24 cellular contexts compared by ENCODE assay signal in genomic region chr7:95056107-95056689, GRCh38.
"Had no signal": no experiment of that assay in that cellular context is flagged by ENCODE, and none has a peak within 500 bp of the region (broad histone marks: within the 10 kb centered on the region; RNA-seq: fewer than 3 reads in every experiment).

No MANE protein-coding gene starts in this region.

- H3K27ac Mint-ChIP-seq: endodermal cell; naive thymus-derived CD8-positive, alpha-beta T cell; stimulated activated naive B cell treated with anti-CD40 and anti-IgM and Interleukin-4, amounts not matched to agents 10 μg/mL and 1 μg/mL and 100 μg/mL, for 72 hours; stimulated activated naive CD8-positive, alpha-beta T cell treated with anti-CD3 and anti-CD28 coated beads, Interleukin-15, amount 100 ng/mL, for 72 hours had no signal

- H3K27ac ChIP-seq: coronary artery, heart right ventricle, pancreas, prostate gland, skin epidermis, testis, transverse colon had no signal

- H3K36me3 Mint-ChIP-seq: naive thymus-derived CD8-positive, alpha-beta T cell; stimulated activated naive B cell treated with anti-CD40 and anti-IgM and Interleukin-4, amounts not matched to agents 10 μg/mL and 1 μg/mL and 100 μg/mL, for 72 hours had no signal

- ATAC-seq: heart right ventricle; left colon; naive thymus-derived CD8-positive, alpha-beta T cell; pancreas; sciatic nerve; stimulated activated naive B cell treated with anti-CD40 and anti-IgM and Interleukin-4, amounts not matched to agents 10 μg/mL and 1 μg/mL and 100 μg/mL, for 72 hours; stimulated activated naive CD8-positive, alpha-beta T cell treated with anti-CD3 and anti-CD28 coated beads, Interleukin-15, amount 100 ng/mL, for 72 hours had no signal

- H3K4me1 ChIP-seq: prostate gland, testis, transverse colon had no signal

- H3K4me3 ChIP-seq: coronary artery, heart right ventricle, pancreas, prostate gland, skin epidermis, testis, transverse colon had no signal

- H3K4me1 Mint-ChIP-seq: naive thymus-derived CD8-positive, alpha-beta T cell; stimulated activated naive B cell treated with anti-CD40 and anti-IgM and Interleukin-4, amounts not matched to agents 10 μg/mL and 1 μg/mL and 100 μg/mL, for 72 hours; stimulated activated naive CD8-positive, alpha-beta T cell treated with anti-CD3 and anti-CD28 coated beads, Interleukin-15, amount 100 ng/mL, for 72 hours had no signal

- H3K9me3 ChIP-seq: heart right ventricle, pancreas, prostate gland, testis, transverse colon had no signal

- H3K27me3 ChIP-seq: heart right ventricle, pancreas, testis, transverse colon had no signal

- DNase-seq: central memory CD4-positive, alpha-beta T cell; effector CD4-positive, alpha-beta T cell; endodermal cell; erythroblast; heart right ventricle; hypothalamus; left colon; naive thymus-derived CD8-positive, alpha-beta T cell; occipital lobe; pancreas; retina; stimulated activated CD4-positive, alpha-beta T cell treated with anti-CD3 and anti-CD28 coated beads, Interleukin-2, amount 100 ng/mL, for 24 hours; stimulated activated CD4-positive, alpha-beta T cell treated with anti-CD3 and anti-CD28 coated beads, Interleukin-4, amount 100 ng/mL, for 4 hours; stimulated activated naive B cell treated with anti-CD40 and anti-IgM and Interleukin-4, amounts not matched to agents 10 μg/mL and 1 μg/mL and 100 μg/mL, for 72 hours; stimulated activated naive CD8-positive, alpha-beta T cell treated with anti-CD3 and anti-CD28 coated beads, Interleukin-15, amount 100 ng/mL, for 72 hours; testis; transverse colon had no signal

- H3K27me3 Mint-ChIP-seq: stimulated activated naive CD8-positive, alpha-beta T cell treated with anti-CD3 and anti-CD28 coated beads, Interleukin-15, amount 100 ng/mL, for 72 hours had no signal

- FAIRE-seq: endothelial cell of umbilical vein, frontal cortex, keratinocyte, pancreas had no signal

- H3K9me3 Mint-ChIP-seq: endodermal cell; naive thymus-derived CD8-positive, alpha-beta T cell; stimulated activated naive B cell treated with anti-CD40 and anti-IgM and Interleukin-4, amounts not matched to agents 10 μg/mL and 1 μg/mL and 100 μg/mL, for 72 hours; stimulated activated naive CD8-positive, alpha-beta T cell treated with anti-CD3 and anti-CD28 coated beads, Interleukin-15, amount 100 ng/mL, for 72 hours had no signal

- H3K4me3 Mint-ChIP-seq: endodermal cell; naive thymus-derived CD8-positive, alpha-beta T cell; stimulated activated naive B cell treated with anti-CD40 and anti-IgM and Interleukin-4, amounts not matched to agents 10 μg/mL and 1 μg/mL and 100 μg/mL, for 72 hours; stimulated activated naive CD8-positive, alpha-beta T cell treated with anti-CD3 and anti-CD28 coated beads, Interleukin-15, amount 100 ng/mL, for 72 hours had no signal

- H3K36me3 ChIP-seq: heart right ventricle, pancreas, prostate gland, transverse colon had no signal
